In genomic region chr3:146065573-146066006, GRCh38 we compare ENCODE assay signal across 9 cellular contexts.
DNase-seq lines count a peak whose midpoint lies in the region; ATAC-seq and TF ChIP-seq lines count a peak whose summit lies in the region.
"Had no signal": no experiment of that assay in that cellular context is flagged by ENCODE, and none has a peak within 500 bp of the region (broad histone marks: within the 10 kb centered on the region; RNA-seq: fewer than 3 reads in every experiment).

No MANE protein-coding gene starts in this region.

- peak; percentile 36 for TF ChIP-seq CTCF in GM20000 (IDR thresholded peaks at IDR 0.05; ENCODE audit: extremely low read depth, missing control alignments)

- no peak overlapping the region for H3K9ac ChIP-seq in neuronal stem cell (ENCODE audit: low read depth, low read length, poor library complexity)

- no peak overlapping the region for H2BK5ac ChIP-seq in neuronal stem cell (ENCODE audit: low read length)

- no peaks in the 10 kb centered on the region for H3K36me3 ChIP-seq in neuronal stem cell (replicated peaks in 1 of 2; ENCODE audit: control insufficient read depth in 2 of 2, insufficient read depth in 2 of 2, low read length in 2 of 2)

- no peaks in the 10 kb centered on the region for H3K79me1 ChIP-seq in neuronal stem cell (ENCODE audit: low read depth, low read length)

- no peak overlapping the region for H3K4ac ChIP-seq in neuronal stem cell (ENCODE audit: low read length)

- no peaks in the 10 kb centered on the region for H3K27me3 ChIP-seq in neuronal stem cell (ENCODE audit: control insufficient read depth in 3 of 3, insufficient read depth in 3 of 3, low read depth in 1 of 3, low read length in 3 of 3)

- no CpG with 5 or more reads among the region's 2 CpGs for WGBS in neuronal stem cell (ENCODE audit: extremely low coverage in 2 of 2, insufficient read length in 2 of 2, insufficient replicate concordance in 1 of 2), 2 donors

- H3K9me3 ChIP-seq in neuronal stem cell (replicated peaks in 1 of 2; ENCODE audit: control insufficient read depth in 2 of 2, insufficient read depth in 1 of 2, low read depth in 1 of 2, low read length in 2 of 2): no peaks in the 10 kb centered on the region

- no peak overlapping the region for H3K14ac ChIP-seq in neuronal stem cell (ENCODE audit: low read length)

- H4K8ac ChIP-seq in neuronal stem cell (ENCODE audit: low read depth, low read length): no peak overlapping the region

- no peak overlapping the region for H3K4me2 ChIP-seq in neuronal stem cell (ENCODE audit: insufficient read depth, low read length, poor library complexity, severe bottlenecking)

- no peak overlapping the region for H2AFZ ChIP-seq in neuronal stem cell (ENCODE audit: low read length)

- no peak overlapping the region for H2BK120ac ChIP-seq in neuronal stem cell (ENCODE audit: low read depth, low read length)

- no peak for ATAC-seq in HG03521 (IDR thresholded peaks at IDR 0.05; ENCODE audit: unreplicated experiment)

- no peak overlapping the region for H3K23ac ChIP-seq in neuronal stem cell (ENCODE audit: low read depth, low read length, poor library complexity)

- H2BK12ac ChIP-seq in neuronal stem cell (ENCODE audit: low read length): no peak overlapping the region

- H2BK15ac ChIP-seq in neuronal stem cell (ENCODE audit: low read length): no peak overlapping the region

- no peak overlapping the region for H3K27ac ChIP-seq in neuronal stem cell (replicated peaks; ENCODE audit: low read length)
- H3K27ac ChIP-seq: skin epidermis had no signal

- H3K18ac ChIP-seq in neuronal stem cell (ENCODE audit: low read length): no peak overlapping the region

- DNase-seq in COLO668 (lab: John Stamatoyannopoulos, UW; ENCODE audit: unreplicated experiment) (peak; percentile 18), GM20000 (ENCODE audit: low spot score) (no peak), NCI-H526 treated with DMSO at 0.1 percent for 48 hours (lab: John Stamatoyannopoulos, UW) (peak; percentile 41), dermis blood vessel endothelial cell (peak; percentile 89), neuronal stem cell (ENCODE audit: low spot score) (peak; percentile 44)
- no peak for DNase-seq in stimulated activated CD8-positive, alpha-beta memory T cell treated with anti-CD3 and anti-CD28 coated beads, Interleukin-4, amount 100 ng/mL, for 48 hours
- DNase-seq in stimulated activated naive CD4-positive, alpha-beta T cell treated with Interleukin-2 at 50 U/mL for 16 hours (lab: John Stamatoyannopoulos, UW): no peak

- no peak overlapping the region for H3K4me3 ChIP-seq in neuronal stem cell (ENCODE audit: low read length in 2 of 2)
- H3K4me3 ChIP-seq: skin epidermis had no signal

- H4K91ac ChIP-seq in neuronal stem cell (ENCODE audit: low read depth, low read length, poor library complexity): no peak overlapping the region

- no peaks in the 10 kb centered on the region for H3K4me1 ChIP-seq in neuronal stem cell (ENCODE audit: control insufficient read depth in 2 of 2, insufficient read depth in 1 of 2, low read depth in 1 of 2, low read length in 2 of 2)

- no peak overlapping the region for H2AK5ac ChIP-seq in neuronal stem cell (ENCODE audit: low read depth, low read length)

Comparison
In these comparisons a context has a peak if more than half of its experiments do, and no peak if none do; other contexts are left out.
1. DNase-seq: peak in COLO668 (single experiment), NCI-H526 treated with DMSO at 0.1 percent for 48 hours (single experiment), dermis blood vessel endothelial cell (single experiment) and neuronal stem cell (single experiment); none in GM20000 (single experiment), stimulated activated CD8-positive, alpha-beta memory T cell treated with anti-CD3 and anti-CD28 coated beads, Interleukin-4, amount 100 ng/mL, for 48 hours (single experiment) and stimulated activated naive CD4-positive, alpha-beta T cell treated with Interleukin-2 at 50 U/mL for 16 hours (single experiment).